ENCODE assay signal across 1 cellular context in genomic region chr17:82536220-82537201, GRCh38.
TF ChIP-seq lines count a peak whose summit lies in the region.

No MANE protein-coding gene starts in this region.

TF ChIP-seq in HEK293, 187 proteins besides CTCF, POLR2A, EP300 and RAD21 (continued from another document):
- TF ChIP-seq PATZ1 (tag by site-specific recombination; IDR thresholded peaks at IDR 0.05) = no peak
- peak; percentile 15; the same call in 1 of the 2 replicates for TF ChIP-seq ZFP37 (tag by site-specific recombination; IDR thresholded peaks at IDR 0.05)
- TF ChIP-seq ZNF776 (tag by site-specific recombination; IDR thresholded peaks at IDR 0.05; ENCODE audit: borderline replicate concordance) = no peak
- TF ChIP-seq MEIS1 (CRISPR knock-in tag; IDR thresholded peaks at IDR 0.05; ENCODE audit: borderline replicate concordance) = no peak
- TF ChIP-seq ZNF544 (tag by site-specific recombination; IDR thresholded peaks at IDR 0.05) = no peak
- TF ChIP-seq ZNF366 (tag by site-specific recombination; conservative IDR thresholded peaks at IDR 0.05) = peak; percentile 48; the same call in 1 of the 2 replicates
- TF ChIP-seq ZNF335 (tag by site-specific recombination; conservative IDR thresholded peaks at IDR 0.05) = peak; percentile 43; the same call in 1 of the 2 replicates
- TF ChIP-seq HIC1 (tag by site-specific recombination; IDR thresholded peaks at IDR 0.05) = no peak
- no peak for TF ChIP-seq BCL6B (tag by site-specific recombination; IDR thresholded peaks at IDR 0.05)
- no peak for TF ChIP-seq ZBTB26 (tag by site-specific recombination; optimal IDR thresholded peaks at IDR 0.05)
- TF ChIP-seq ZNF19 (tag by site-specific recombination; IDR thresholded peaks at IDR 0.05; ENCODE audit: low read depth) = no peak
- no peak for TF ChIP-seq ZSCAN5A (tag by site-specific recombination; IDR thresholded peaks at IDR 0.05)
- peak; percentile 40; the same call in 1 of the 2 replicates for TF ChIP-seq ZNF629 (tag by site-specific recombination; IDR thresholded peaks at IDR 0.05)
- peak; percentile 80 for TF ChIP-seq GLIS1 (tag by site-specific recombination; IDR thresholded peaks at IDR 0.05)
- peak; percentile 46; the same call in 1 of the 2 replicates for TF ChIP-seq SP7 (tag by site-specific recombination; IDR thresholded peaks at IDR 0.05)
TF ChIP-seq in HEK293: peak in this region for 11.
